In genomic region chr22:26570126-26570525, GRCh38 we compare ENCODE assay signal across 1 cellular context.
TF ChIP-seq lines count a peak whose summit lies in the region.

No MANE protein-coding gene starts in this region.

TF ChIP-seq in GM23338, 12 proteins besides CTCF, POLR2A, EP300 and RAD21 (continued from another document):
- TF ChIP-seq ZNF462 (CRISPR knock-in tag; IDR thresholded peaks at IDR 0.05) = no peak
